Comparison of ENCODE assay signal across 20 cellular contexts in the genomic region with DNA sequence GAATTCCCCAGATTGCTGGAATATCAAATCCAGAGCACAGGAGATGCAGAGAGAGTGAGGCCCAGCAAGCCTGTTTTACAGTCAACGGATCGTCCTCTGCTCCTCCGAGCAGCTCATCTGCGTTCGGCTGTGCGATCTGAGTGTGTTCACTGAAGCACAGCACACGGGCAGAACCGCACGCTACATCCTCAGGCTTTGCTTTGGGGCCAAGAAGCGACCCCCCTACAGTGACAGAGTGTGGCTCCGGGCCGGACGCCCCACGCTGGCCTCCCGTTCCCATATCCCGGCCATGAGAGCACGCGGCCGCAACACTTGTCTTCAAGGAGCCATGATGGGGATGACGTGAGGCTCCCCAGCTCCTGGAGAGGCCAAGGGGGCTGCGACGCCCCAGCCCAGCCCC.
"Had no signal": no experiment of that assay in that cellular context is flagged by ENCODE, and none has a peak within 500 bp of the region (broad histone marks: within the 10 kb centered on the region; RNA-seq: fewer than 3 reads in every experiment).

No MANE protein-coding gene starts in this region.

- H3K27ac ChIP-seq: epithelial cell of prostate, esophagus muscularis mucosa, gastrocnemius medialis, parathyroid adenoma, psoas muscle, sigmoid colon, skin epidermis, suprapubic skin, thyroid gland had no signal

- H3K4me1 Mint-ChIP-seq: central memory CD8-positive, alpha-beta T cell; immature natural killer cell; mesothelial cell of epicardium; natural killer cell had no signal

- H3K27me3 ChIP-seq: thyroid gland had no signal

- H3K9ac ChIP-seq: parathyroid adenoma had no signal

- H3K27ac Mint-ChIP-seq: immature natural killer cell, mesothelial cell of epicardium, natural killer cell, type B pancreatic cell had no signal

- H3K36me3 ChIP-seq: esophagus muscularis mucosa, gastrocnemius medialis, sigmoid colon, suprapubic skin, thyroid gland had no signal

- H3K9me3 ChIP-seq: gastrocnemius medialis, thyroid gland had no signal

- H3K4me3 ChIP-seq: esophagus muscularis mucosa, gastrocnemius medialis, psoas muscle, sigmoid colon, skin epidermis, suprapubic skin, thyroid gland had no signal

- DNase-seq: effector memory CD4-positive, alpha-beta T cell; gastrocnemius medialis; immature natural killer cell; left cardiac atrium; natural killer cell; sigmoid colon; stimulated activated CD4-positive, alpha-beta T cell treated with anti-CD3 and anti-CD28 coated beads, Interleukin-2, amount 100 ng/mL, for 48 hours; stimulated activated naive CD8-positive, alpha-beta T cell treated with anti-CD3 and anti-CD28 coated beads, Interleukin-15, Interleukin-2, amounts not matched to agents 100 U/mL and 50 U/mL, for 24 hours; thyroid gland had no signal

- H3K4me1 ChIP-seq: esophagus muscularis mucosa, gastrocnemius medialis, parathyroid adenoma, psoas muscle, sigmoid colon, suprapubic skin, thyroid gland had no signal

- ATAC-seq: gastrocnemius medialis; left cardiac atrium; natural killer cell; psoas muscle; stimulated activated naive CD8-positive, alpha-beta T cell treated with anti-CD3 and anti-CD28 coated beads, Interleukin-15, Interleukin-2, amounts not matched to agents 100 U/mL and 50 U/mL, for 24 hours had no signal

- FAIRE-seq: keratinocyte, urothelium cell line had no signal

- H3K4me3 Mint-ChIP-seq: central memory CD8-positive, alpha-beta T cell; immature natural killer cell; mesothelial cell of epicardium; natural killer cell; type B pancreatic cell had no signal

- H3K36me3 Mint-ChIP-seq: mesothelial cell of epicardium, natural killer cell had no signal
